18 cellular contexts compared by ENCODE assay signal in the genomic region with DNA sequence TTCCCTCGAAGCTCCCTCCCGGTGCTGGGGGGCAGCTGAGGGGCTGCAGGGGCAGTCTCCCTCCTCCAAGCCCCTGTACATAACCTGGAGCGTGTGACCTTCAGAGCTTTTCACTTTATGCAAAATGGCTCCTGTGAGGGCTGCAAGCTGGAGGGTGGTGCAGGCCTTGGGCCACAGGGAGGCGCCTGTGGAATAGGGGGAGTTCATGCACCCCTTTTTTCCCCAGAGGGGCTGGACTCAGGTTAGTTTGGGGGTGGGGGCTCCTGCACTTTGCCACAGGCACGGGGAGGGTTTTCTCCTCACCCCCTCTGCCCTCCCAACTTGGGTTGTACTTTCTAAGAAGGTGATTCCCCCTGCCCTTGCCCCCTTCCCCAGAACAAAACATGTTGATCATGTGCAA. TPM values are rescaled to one million over a fixed set of nuclear protein-coding genes. Genes with fewer than 3 reads are reported as not detected.
DNase-seq lines count a peak whose midpoint lies in the region; ATAC-seq and TF ChIP-seq lines count a peak whose summit lies in the region.
"Had no signal": no experiment of that assay in that cellular context is flagged by ENCODE, and none has a peak within 500 bp of the region (broad histone marks: within the 10 kb centered on the region; RNA-seq: fewer than 3 reads in every experiment).

No MANE protein-coding gene starts in this region.

- peak; percentile 14 for TF ChIP-seq CTCF in choroid plexus epithelial cell (conservative IDR thresholded peaks at IDR 0.05; ENCODE audit: low read depth, low read length)

- H3K9me3 ChIP-seq in right cardiac atrium (ENCODE audit: control insufficient read depth, low read length) (no peaks in the 10 kb centered on the region), Karpas-422 (ENCODE audit: low read length) (no peaks in the 10 kb centered on the region)
- H3K9me3 ChIP-seq: HAP-1, left lung, upper lobe of right lung had no signal

- H3K79me2 ChIP-seq in Karpas-422 (ENCODE audit: low read length) = no peaks in the 10 kb centered on the region
- H3K79me2 ChIP-seq: parathyroid adenoma had no signal

- no peaks in the 10 kb centered on the region for H3K9me2 ChIP-seq in Karpas-422 (replicated peaks; ENCODE audit: insufficient read depth, low read length)

- ATAC-seq in right cardiac atrium = no peak
- no peak for ATAC-seq in left cardiac atrium
- no peak for ATAC-seq in GM19035 (IDR thresholded peaks at IDR 0.05; ENCODE audit: unreplicated experiment)

- H3K27me3 ChIP-seq in right cardiac atrium (ENCODE audit: control insufficient read depth, insufficient read depth) (no peaks in the 10 kb centered on the region), Karpas-422 (ENCODE audit: low read length) (no peaks in the 10 kb centered on the region)
- H3K27me3 ChIP-seq: left lung, upper lobe of right lung had no signal

- no peak overlapping the region for H3K9ac ChIP-seq in Karpas-422 (ENCODE audit: low read length)
- H3K9ac ChIP-seq: parathyroid adenoma had no signal

- no peaks in the 10 kb centered on the region for H3K4me1 ChIP-seq in right cardiac atrium (ENCODE audit: control insufficient read depth, insufficient read depth, low read length)
- H3K4me1 ChIP-seq in Karpas-422 (ENCODE audit: low read length) = peaks cover 10% of the 10 kb centered on the region
- H3K4me1 ChIP-seq: HAP-1, left lung, parathyroid adenoma, upper lobe of right lung had no signal

- peaks cover 8% of the 10 kb centered on the region; the same call in 1 of the 2 replicates for H3K36me3 ChIP-seq in Karpas-422 (ENCODE audit: insufficient read depth, low read length)

- H4K20me1 ChIP-seq in Karpas-422 (ENCODE audit: insufficient read depth, low read depth, low read length) = 0 out of 2 replicates have a peak, but pooled peaks cover 5% of the 10 kb centered on the region

- peak in 2 of 3 donors; percentile 11 to 30 for DNase-seq in right cardiac atrium
- no peak for DNase-seq in left cardiac atrium
- peak; percentile 71 for DNase-seq in Karpas-422
- DNase-seq in choroid plexus epithelial cell (ENCODE audit: low read depth) = no peak
- no peak for DNase-seq in NOMO-1 treated with DMSO at 0.1 percent for 48 hours (lab: John Stamatoyannopoulos, UW; ENCODE audit: unreplicated experiment)
- no peak for DNase-seq in NOMO-1 treated with dmso at 0.1 percent for 144 hours (lab: John Stamatoyannopoulos, UW; ENCODE audit: unreplicated experiment)
- DNase-seq in COLO829 (ENCODE audit: low spot score) = no peak
- DNase-seq: NCI-H2081 treated with DMSO at 0.1 percent for 48 hours had no signal

- H3K27ac ChIP-seq in right cardiac atrium (ENCODE audit: low read length) (no peak overlapping the region), Karpas-422 (ENCODE audit: low read length) (0 out of 2 replicates have a peak overlapping the region, but pooled peaks have one; percentile 25)
- H3K27ac ChIP-seq: coronary artery, left lung, parathyroid adenoma, upper lobe of right lung had no signal

- H3K4me2 ChIP-seq in Karpas-422 (ENCODE audit: low read depth, low read length, poor library complexity, severe bottlenecking) = no peak overlapping the region

- 67% methylated on average over 5 of the region's 5 CpGs for WGBS in right cardiac atrium

- H3K4me3 ChIP-seq in right cardiac atrium (ENCODE audit: low read length) = no peak overlapping the region
- no peak overlapping the region for H3K4me3 ChIP-seq in Karpas-422 (ENCODE audit: low read length)
- H3K4me3 ChIP-seq in choroid plexus epithelial cell (ENCODE audit: low read depth, low read length) = no peak overlapping the region
- H3K4me3 ChIP-seq: coronary artery, GM12878, HAP-1, left lung, skin epidermis, upper lobe of right lung had no signal

- intact Hi-C loops in right cardiac atrium (cut with DNase I) (loop anchor here in 1 of 4 donors (5.0 kb wide), 1 partner anchor 48 kb away; no protein-coding TSS in a partner anchor), left cardiac atrium (cut with DNase I) (no loop called here)

- no peak overlapping the region for H2AFZ ChIP-seq in Karpas-422 (ENCODE audit: low read length)
- H2AFZ ChIP-seq: parathyroid adenoma had no signal

RNA-seq across cellular contexts. Expression of a gene that starts 6.6 kb away (rescaled TPM):
- total RNA-seq in right cardiac atrium (under 1 TPM in 3 of 4 donors, not detected in 1; 0.20 to 0.32 (median 0.26) TPM), left cardiac atrium (under 1 TPM; 0.12 to 0.16 TPM)
- polyA plus RNA-seq in right cardiac atrium = 0.29 TPM
- 0.25 and 1.2 TPM in 2 replicates for total RNA-seq in Karpas-422 (2014; rRNA removed; shearing (Covaris generic); ENCODE audit: low replicate concordance)
- total RNA-seq: bronchial epithelial cell had no signal

RNA-seq across cellular contexts. Expression of a gene that starts 7.1 kb away (rescaled TPM):
- total RNA-seq in right cardiac atrium (1 to 10 TPM; 1.6 to 5.9 (median 4.4) TPM), left cardiac atrium (1 to 10 TPM; 4.1 to 6.2 TPM)
- 4.3 TPM for polyA plus RNA-seq in right cardiac atrium
- 66.2 and 102 TPM in 2 replicates for total RNA-seq in Karpas-422 (2014; rRNA removed; shearing (Covaris generic); ENCODE audit: low replicate concordance)

RNA-seq across cellular contexts. Expression of a gene that starts 17.8 kb away (rescaled TPM):
- total RNA-seq in right cardiac atrium (1 to 10 TPM in 3 of 4 donors, under 1 TPM in 1; 0.91 to 1.6 (median 1.2) TPM), left cardiac atrium (1 to 10 TPM in 1 of 2 donors, under 1 TPM in 1; 0.50 to 1.4 TPM)
- polyA plus RNA-seq in right cardiac atrium = 0.41 TPM
- total RNA-seq in Karpas-422 (2014; rRNA removed; shearing (Covaris generic); ENCODE audit: low replicate concordance) = 18.7 and 30.5 TPM in 2 replicates
- total RNA-seq: CD8-positive, alpha-beta T cell had no signal

RNA-seq across cellular contexts. Expression of a gene that starts 26.3 kb away (rescaled TPM):
- 10 to 100 TPM; 36.4 to 42.7 (median 39.6) TPM for total RNA-seq in right cardiac atrium
- 28.6 TPM for polyA plus RNA-seq in right cardiac atrium
- 10 to 100 TPM; 34.7 to 42.1 TPM for total RNA-seq in left cardiac atrium
- total RNA-seq in Karpas-422 (2014; rRNA removed; shearing (Covaris generic); ENCODE audit: low replicate concordance) = 25.0 and 30.6 TPM in 2 replicates

RNA-seq across cellular contexts. Expression of a gene that starts 30.1 kb away (rescaled TPM):
- total RNA-seq in right cardiac atrium (10 to 100 TPM; 28.6 to 36.3 (median 32.4) TPM), left cardiac atrium (10 to 100 TPM; 28.2 to 29.5 TPM)
- 28.7 TPM for polyA plus RNA-seq in right cardiac atrium
- 6.5 and 15.9 TPM in 2 replicates for total RNA-seq in Karpas-422 (2014; rRNA removed; shearing (Covaris generic); ENCODE audit: low replicate concordance)

Comparison
In these comparisons a context has a peak if more than half of its experiments do, and no peak if none do; other contexts are left out.
1. DNase-seq: peak in right cardiac atrium (2 of 3) and Karpas-422 (single experiment); none in left cardiac atrium (single experiment), choroid plexus epithelial cell (single experiment), NOMO-1 treated with DMSO at 0.1 percent for 48 hours (single experiment), NOMO-1 treated with dmso at 0.1 percent for 144 hours (single experiment) and COLO829 (single experiment).